In genomic region chr6:149961728-149962425, GRCh38 we compare ENCODE assay signal across 10 cellular contexts. TPM values are rescaled to one million over a fixed set of nuclear protein-coding genes. Genes with fewer than 3 reads are reported as not detected.
DNase-seq lines count a peak whose midpoint lies in the region; ATAC-seq and TF ChIP-seq lines count a peak whose summit lies in the region.
"Had no signal": no experiment of that assay in that cellular context is flagged by ENCODE, and none has a peak within 500 bp of the region (broad histone marks: within the 10 kb centered on the region; RNA-seq: fewer than 3 reads in every experiment).

No MANE protein-coding gene starts in this region.

- no peak overlapping the region for H3K4me3 Mint-ChIP-seq in activated T-cell treated with anti-CD3 and anti-CD28 coated beads, Interleukin-2, amount 50 U/mL, for 4 hours

- no peaks in the 10 kb centered on the region for H3K36me3 Mint-ChIP-seq in activated T-cell treated with anti-CD3 and anti-CD28 coated beads, Interleukin-2, amount 50 U/mL, for 4 hours (ENCODE audit: insufficient read depth)

- no TSS peak for BruUV-seq in PC-9 (replicated peaks; lab: Mats Ljungman, UMichigan)

- H3K27me3 ChIP-seq in PC-9 (ENCODE audit: insufficient read depth, low read depth) = no peaks in the 10 kb centered on the region

- H3K9me2 ChIP-seq in PC-9 (ENCODE audit: insufficient read depth) = no peaks in the 10 kb centered on the region

- H3K4me1 ChIP-seq in PC-9 (replicated peaks; ENCODE audit: insufficient read depth) = peaks cover 11% of the 10 kb centered on the region

- H3K4me3 ChIP-seq in PC-9 (no peak overlapping the region), cardiac fibroblast (replicated peaks in 1 of 2; ENCODE audit: low read depth in 2 of 2, low read length in 2 of 2) (no peak overlapping the region)
- H3K4me3 ChIP-seq: upper lobe of right lung had no signal

- TF ChIP-seq CTCF in PC-9 (conservative IDR thresholded peaks at IDR 0.05) = peak; percentile 41
- TF ChIP-seq CTCF in cardiac fibroblast (IDR thresholded peaks at IDR 0.05; ENCODE audit: low read depth, low read length) = peak; percentile 12

- POLR2A ChIA-PET in PC-9 (lab: Charles Lee; ENCODE audit: unreplicated experiment) = interaction anchor here (0.6 kb wide), 1 partner anchor 315 kb away, joined by 3 read pairs; no protein-coding TSS in a partner anchor

- peak; percentile 27 for DNase-seq in activated T-cell treated with anti-CD3 and anti-CD28 coated beads for 4 hours
- no peak for DNase-seq in activated T-cell treated with anti-CD3 and anti-CD28 coated beads, Interleukin-2, amount 50 U/mL, for 4 hours
- DNase-seq in PC-9 = no peak
- DNase-seq in cardiac fibroblast (ENCODE audit: low read depth in 2 of 2) = peak; percentile 15 to 29
- peak; percentile 55 for DNase-seq in stimulated activated CD8-positive, alpha-beta memory T cell treated with anti-CD3 and anti-CD28 coated beads, Interleukin-4, amount 100 ng/mL, for 48 hours
- no peak for DNase-seq in activated gamma-delta T cell (lab: John Stamatoyannopoulos, UW)
- DNase-seq: upper lobe of right lung had no signal

- H3K27ac ChIP-seq in PC-9 = no peak overlapping the region
- H3K27ac ChIP-seq: KMS-11, upper lobe of right lung had no signal

- no peaks in the 10 kb centered on the region for H3K79me2 ChIP-seq in PC-9 (ENCODE audit: low read depth)

- H3K9me3 ChIP-seq in PC-9 (ENCODE audit: insufficient read depth, low read depth) = no peaks in the 10 kb centered on the region
- H3K9me3 ChIP-seq: upper lobe of right lung had no signal

- intact Hi-C loops in PC-9 (cut with micrococcal nuclease; ENCODE audit: unreplicated experiment) = no loop called here

- no peaks in the 10 kb centered on the region for H3K9me3 Mint-ChIP-seq in activated T-cell treated with anti-CD3 and anti-CD28 coated beads, Interleukin-2, amount 50 U/mL, for 4 hours

- no peaks in the 10 kb centered on the region for H4K20me1 ChIP-seq in PC-9 (ENCODE audit: insufficient read depth)

- CTCF ChIA-PET in PC-9 (lab: Charles Lee) = interaction anchor here (0.6 kb wide), 1 partner anchor 1546 kb away, joined by 4 read pairs; no protein-coding TSS in a partner anchor

- H3K4me2 ChIP-seq in PC-9 = no peak overlapping the region

- H3K4me1 Mint-ChIP-seq in activated T-cell treated with anti-CD3 and anti-CD28 coated beads, Interleukin-2, amount 50 U/mL, for 4 hours (ENCODE audit: low read depth) = peaks cover 19% of the 10 kb centered on the region

- H2AFZ ChIP-seq in PC-9 = no peak overlapping the region

- no peaks in the 10 kb centered on the region for H3F3A ChIP-seq in PC-9 (ENCODE audit: insufficient read depth, low read depth)

- H3K36me3 ChIP-seq in PC-9 (ENCODE audit: low read depth) = no peaks in the 10 kb centered on the region
- H3K36me3 ChIP-seq: upper lobe of right lung had no signal

- no peak for ATAC-seq in activated T-cell treated with anti-CD3 and anti-CD28 coated beads, Interleukin-2, amount 50 U/mL, for 4 hours
- no peak for ATAC-seq in HG02623 (IDR thresholded peaks at IDR 0.05; ENCODE audit: unreplicated experiment)
- ATAC-seq in GM21737 (IDR thresholded peaks at IDR 0.05; ENCODE audit: unreplicated experiment) = no peak
- ATAC-seq: upper lobe of right lung had no signal

- peaks cover 83% of the 10 kb centered on the region for H3K27me3 Mint-ChIP-seq in activated T-cell treated with anti-CD3 and anti-CD28 coated beads, Interleukin-2, amount 50 U/mL, for 4 hours (ENCODE audit: low read depth)

RNA-seq across cellular contexts. Expression of gene ULBP1, which starts 1.9 kb away (rescaled TPM):
- total RNA-seq in activated T-cell treated with anti-CD3 and anti-CD28 coated beads, Interleukin-2, amount 50 U/mL, for 4 hours = 1 to 10 TPM in 2 of 3 donors, under 1 TPM in 1; 0.83 to 1.3 (median 1.2) TPM
- total RNA-seq in PC-9 (2021) = 2.8 and 3.3 TPM in 2 replicates

RNA-seq across cellular contexts. Expression of gene ULBP2, which starts 20.1 kb away (rescaled TPM):
- total RNA-seq in activated T-cell treated with anti-CD3 and anti-CD28 coated beads, Interleukin-2, amount 50 U/mL, for 4 hours = under 1 TPM; 0.43 to 0.87 (median 0.51) TPM
- 2.9 and 4.4 TPM in 2 replicates for total RNA-seq in PC-9 (2021)

RNA-seq across cellular contexts. Expression of gene RAET1G, which starts 39.0 kb away (rescaled TPM):
- not detected for total RNA-seq in activated T-cell treated with anti-CD3 and anti-CD28 coated beads, Interleukin-2, amount 50 U/mL, for 4 hours
- 0.88 TPM in 1 of 2 replicates, not detected in the other for total RNA-seq in PC-9 (2021)

Comparison
In these comparisons a context has a peak if more than half of its experiments do, and no peak if none do; other contexts are left out.
1. DNase-seq: peak in activated T-cell treated with anti-CD3 and anti-CD28 coated beads for 4 hours (single experiment), cardiac fibroblast (2 of 2) and stimulated activated CD8-positive, alpha-beta memory T cell treated with anti-CD3 and anti-CD28 coated beads, Interleukin-4, amount 100 ng/mL, for 48 hours (single experiment); none in activated T-cell treated with anti-CD3 and anti-CD28 coated beads, Interleukin-2, amount 50 U/mL, for 4 hours (single experiment), PC-9 (0 of 2) and activated gamma-delta T cell (single experiment).